11 cellular contexts compared by ENCODE assay signal in the genomic region with DNA sequence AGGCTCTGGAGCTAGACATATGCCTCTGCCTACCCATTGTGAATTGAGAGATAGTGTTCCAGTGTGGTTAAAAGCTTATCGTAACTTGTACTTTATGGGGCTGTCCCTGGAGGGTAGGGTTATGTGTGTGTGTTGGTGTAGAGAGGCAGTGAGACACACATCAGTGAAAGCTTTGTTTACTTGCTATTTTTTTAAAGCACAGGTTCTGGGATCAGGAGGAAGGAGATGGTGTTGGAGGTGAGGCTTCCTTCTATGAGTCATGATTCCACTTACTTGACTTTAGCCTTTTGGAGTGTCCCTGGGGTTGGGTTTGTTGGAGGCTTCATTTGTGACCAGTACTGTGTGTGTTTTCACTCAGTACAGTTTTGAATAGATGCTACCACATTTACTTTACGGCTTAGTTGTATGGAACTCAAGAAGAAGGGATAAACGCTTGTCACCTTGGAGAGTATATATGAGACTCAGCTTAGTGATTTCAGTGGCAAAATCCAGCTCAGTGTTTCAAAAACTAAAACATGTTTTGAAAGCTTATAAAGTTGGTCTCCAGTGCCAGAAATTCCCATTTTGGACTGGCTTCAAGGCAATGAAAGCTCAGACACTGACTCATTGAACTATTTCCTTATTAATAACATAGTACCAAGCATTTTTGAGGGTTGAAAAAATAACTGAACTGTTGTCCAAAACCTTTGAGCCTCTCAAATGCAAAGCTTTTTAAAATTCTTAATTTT.
DNase-seq lines count a peak whose midpoint lies in the region; ATAC-seq and TF ChIP-seq lines count a peak whose summit lies in the region.
"Had no signal": no experiment of that assay in that cellular context is flagged by ENCODE, and none has a peak within 500 bp of the region (broad histone marks: within the 10 kb centered on the region; RNA-seq: fewer than 3 reads in every experiment).

No MANE protein-coding gene starts in this region.

- no peaks in the 10 kb centered on the region for H3K27me3 ChIP-seq in prostate gland (replicated peaks; ENCODE audit: insufficient read depth)

- H3K36me3 Mint-ChIP-seq in naive thymus-derived CD8-positive, alpha-beta T cell = no peaks in the 10 kb centered on the region
- H3K36me3 Mint-ChIP-seq: activated naive CD8-positive, alpha-beta T cell treated with anti-CD3 and anti-CD28 coated beads for 36 hours; CD4-positive, CD25-positive, alpha-beta regulatory T cell had no signal

- 17% methylated on average over 3 of the region's 3 CpGs for WGBS in prostate gland

- no peak for ATAC-seq in HG03442 (IDR thresholded peaks at IDR 0.05; ENCODE audit: unreplicated experiment)
- ATAC-seq in naive thymus-derived CD8-positive, alpha-beta T cell = no peak

- H3K4me3 ChIP-seq in AG09309 (ENCODE audit: control insufficient read depth, low read depth, low read length) (no peak overlapping the region), fibroblast of villous mesenchyme (ENCODE audit: low read depth, low read length) (no peak overlapping the region), prostate gland (no peak overlapping the region)

- no peak overlapping the region for H3K27ac Mint-ChIP-seq in naive thymus-derived CD8-positive, alpha-beta T cell
- H3K27ac Mint-ChIP-seq: activated naive CD8-positive, alpha-beta T cell treated with anti-CD3 and anti-CD28 coated beads for 36 hours; CD4-positive, CD25-positive, alpha-beta regulatory T cell had no signal

- TF ChIP-seq CTCF in AG09309 (IDR thresholded peaks at IDR 0.05; ENCODE audit: control insufficient read depth, insufficient read depth, low read depth, low read length, missing control alignments) = no peak
- no peak for TF ChIP-seq CTCF in fibroblast of villous mesenchyme (IDR thresholded peaks at IDR 0.05; ENCODE audit: insufficient read depth, low read depth, low read length)
- TF ChIP-seq CTCF in prostate gland (IDR thresholded peaks at IDR 0.05) = no peak

- intact Hi-C loops in prostate gland (cut with DNase I) = loop anchor here (10.0 kb wide), 1 partner anchor 98 kb away; no protein-coding TSS in a partner anchor

- H3K4me3 Mint-ChIP-seq in naive thymus-derived CD8-positive, alpha-beta T cell = no peak overlapping the region
- H3K4me3 Mint-ChIP-seq: activated naive CD8-positive, alpha-beta T cell treated with anti-CD3 and anti-CD28 coated beads for 36 hours; CD4-positive, CD25-positive, alpha-beta regulatory T cell had no signal

- no peaks in the 10 kb centered on the region for H3K36me3 ChIP-seq in prostate gland

- no peaks in the 10 kb centered on the region for H3K27me3 Mint-ChIP-seq in naive thymus-derived CD8-positive, alpha-beta T cell
- H3K27me3 Mint-ChIP-seq: activated naive CD8-positive, alpha-beta T cell treated with anti-CD3 and anti-CD28 coated beads for 36 hours had no signal

- peak overlapping the region; percentile 57 to 61 for H3K27ac ChIP-seq in prostate gland

- DNase-seq in AG09309 (ENCODE audit: low read depth) (peak; percentile 59), T1000 (lab: John Stamatoyannopoulos, UW) (peak; percentile 91), fibroblast of villous mesenchyme (ENCODE audit: low read depth) (peak; percentile 64), prostate gland (ENCODE audit: low spot score) (peak; percentile 49), SHP77 treated with DMSO at 0.1 percent for 48 hours (lab: John Stamatoyannopoulos, UW) (no peak), GDM1 (lab: John Stamatoyannopoulos, UW) (no peak)
- no peak for DNase-seq in naive thymus-derived CD8-positive, alpha-beta T cell
- DNase-seq: activated naive CD8-positive, alpha-beta T cell treated with anti-CD3 and anti-CD28 coated beads for 36 hours; CD4-positive, CD25-positive, alpha-beta regulatory T cell; NCI-H1436 treated with DMSO at 0.1 percent for 48 hours had no signal

- H3K4me1 ChIP-seq in prostate gland (replicated peaks) = peaks cover 3% of the 10 kb centered on the region

- no peak for TF ChIP-seq POLR2A in prostate gland (IDR thresholded peaks at IDR 0.05)

- H3K9me3 Mint-ChIP-seq in naive thymus-derived CD8-positive, alpha-beta T cell = peaks cover 0 to 10% (median 0%) of the 10 kb centered on the region in 9 donors

- H3K4me1 Mint-ChIP-seq in naive thymus-derived CD8-positive, alpha-beta T cell = no peaks in the 10 kb centered on the region
- H3K4me1 Mint-ChIP-seq: activated naive CD8-positive, alpha-beta T cell treated with anti-CD3 and anti-CD28 coated beads for 36 hours; CD4-positive, CD25-positive, alpha-beta regulatory T cell had no signal

- POLR2A ChIA-PET in naive thymus-derived CD8-positive, alpha-beta T cell (lab: Charles Lee) = no interaction called here

- no peaks in the 10 kb centered on the region for H3K9me3 ChIP-seq in prostate gland

Comparison
In these comparisons a context has a peak if more than half of its experiments do, and no peak if none do; other contexts are left out.
1. DNase-seq: peak in AG09309 (single experiment), T1000 (single experiment), fibroblast of villous mesenchyme (single experiment) and prostate gland (single experiment); none in SHP77 treated with DMSO at 0.1 percent for 48 hours (single experiment), GDM1 (single experiment) and naive thymus-derived CD8-positive, alpha-beta T cell (0 of 10).